ENCODE assay signal across 21 cellular contexts in the genomic region with DNA sequence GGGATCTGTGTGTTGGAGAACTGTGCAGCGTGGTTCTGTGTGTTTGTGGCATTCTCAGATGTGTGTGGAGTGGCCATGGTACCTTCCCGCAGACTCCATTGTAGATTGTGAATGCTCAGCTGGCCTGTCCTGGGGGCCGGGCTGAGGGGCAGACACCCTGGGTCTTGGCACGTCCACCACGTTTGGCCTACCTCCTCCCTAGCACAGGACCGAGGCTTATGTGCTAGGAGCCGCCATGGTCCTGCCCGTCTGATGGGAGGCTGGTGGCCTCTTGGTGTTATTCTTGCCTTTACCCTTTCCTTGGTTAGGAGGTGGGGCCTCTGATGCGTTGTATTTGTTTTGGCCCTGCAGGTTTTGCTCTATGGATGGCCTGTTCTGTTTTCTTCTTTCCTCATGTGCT. TPM values are rescaled to one million over a fixed set of nuclear protein-coding genes. Genes with fewer than 3 reads are reported as not detected.
DNase-seq lines count a peak whose midpoint lies in the region; ATAC-seq and TF ChIP-seq lines count a peak whose summit lies in the region.
"Had no signal": no experiment of that assay in that cellular context is flagged by ENCODE, and none has a peak within 500 bp of the region (broad histone marks: within the 10 kb centered on the region; RNA-seq: fewer than 3 reads in every experiment).

No MANE protein-coding gene starts in this region.

- TF ChIP-seq CTCF in RWPE2 (IDR thresholded peaks at IDR 0.05; ENCODE audit: poor library complexity, severe bottlenecking): no peak
- TF ChIP-seq CTCF in glutamatergic neuron (IDR thresholded peaks at IDR 0.05; ENCODE audit: partially characterized antibody, unreplicated experiment): no peak
- TF ChIP-seq CTCF in spleen (IDR thresholded peaks at IDR 0.05 in 8 of 11, conservative IDR thresholded peaks at IDR 0.05 in 3 of 11): no peak

- H3K9me3 Mint-ChIP-seq in activated T-cell treated with anti-CD3 and anti-CD28 coated beads, Interleukin-2, amount 50 U/mL, for 72 hours: peaks cover 0 to 2% of the 10 kb centered on the region in 2 donors
- peaks cover 7% of the 10 kb centered on the region for H3K9me3 Mint-ChIP-seq in glutamatergic neuron (ENCODE audit: unreplicated experiment)
- H3K9me3 Mint-ChIP-seq: activated naive CD4-positive, alpha-beta T cell treated with anti-CD3 and anti-CD28 coated beads, Interleukin-2, amount 50 U/mL, for 24 hours; CD8-positive, alpha-beta memory T cell had no signal

- no peaks in the 10 kb centered on the region for H3K9me3 ChIP-seq in RWPE2 (ENCODE audit: severe bottlenecking)
- H3K9me3 ChIP-seq in spleen: no peaks in the 10 kb centered on the region
- H3K9me3 ChIP-seq: esophagus squamous epithelium had no signal

- H3K4me1 ChIP-seq in RWPE2 (ENCODE audit: insufficient read depth, poor library complexity, severe bottlenecking): peaks cover 18% of the 10 kb centered on the region
- H3K4me1 ChIP-seq in spleen: peaks cover 21 to 47% (median 37%) of the 10 kb centered on the region in 6 donors
- H3K4me1 ChIP-seq: parathyroid adenoma had no signal

- H3K27ac ChIP-seq in RWPE2 (ENCODE audit: poor library complexity, severe bottlenecking): peak overlapping the region; percentile 66
- H3K27ac ChIP-seq in spleen: no peak overlapping the region
- H3K27ac ChIP-seq: parathyroid adenoma had no signal

- DNase-seq in activated T-cell treated with anti-CD3 and anti-CD28 coated beads, Interleukin-2, amount 50 U/mL, for 72 hours: no peak
- no peak for DNase-seq in activated T-cell treated with anti-CD3 and anti-CD28 coated beads, Interleukin-2, amount 50 U/mL, for 1 hour
- DNase-seq in RWPE2 (ENCODE audit: low spot score) (no peak), glutamatergic neuron (no peak), spleen (peak; percentile 61), SKM-1 treated with dmso at 0.1 percent for 144 hours (lab: John Stamatoyannopoulos, UW; ENCODE audit: unreplicated experiment) (no peak), hepatic stellate cell (ENCODE audit: low spot score) (no peak), NCI-H1048 (lab: John Stamatoyannopoulos, UW) (no peak)
- DNase-seq: ACHN; activated CD4-positive, CD25-positive, alpha-beta regulatory T cell; brain microvascular endothelial cell; CD8-positive, alpha-beta memory T cell; esophagus squamous epithelium; left colon; NCI-H187; NCI-H524 treated with DMSO at 0.1 percent for 48 hours; stimulated activated CD4-positive, alpha-beta T cell treated with anti-CD3 and anti-CD28 coated beads, Interleukin-12 subunit alpha, Interleukin-12 subunit beta, amount 100 ng/mL, for 4 hours; stimulated activated naive CD8-positive, alpha-beta T cell treated with anti-CD3 and anti-CD28 coated beads, Interleukin-15, Interleukin-2, amounts not matched to agents 100 U/mL and 50 U/mL, for 24 hours had no signal

- ATAC-seq in activated T-cell treated with anti-CD3 and anti-CD28 coated beads, Interleukin-2, amount 50 U/mL, for 72 hours (replicated peaks in 1 of 2): peak in 1 of 2 donors; percentile 2
- ATAC-seq in RWPE2 (ENCODE audit: low read depth): no peak
- ATAC-seq: left colon; stimulated activated naive CD8-positive, alpha-beta T cell treated with anti-CD3 and anti-CD28 coated beads, Interleukin-15, Interleukin-2, amounts not matched to agents 100 U/mL and 50 U/mL, for 24 hours had no signal

- H3K4me3 Mint-ChIP-seq in activated T-cell treated with anti-CD3 and anti-CD28 coated beads, Interleukin-2, amount 50 U/mL, for 72 hours: peak overlapping the region; percentile 46 to 53
- H3K4me3 Mint-ChIP-seq in glutamatergic neuron (ENCODE audit: unreplicated experiment): no peak overlapping the region
- H3K4me3 Mint-ChIP-seq: activated naive CD4-positive, alpha-beta T cell treated with anti-CD3 and anti-CD28 coated beads, Interleukin-2, amount 50 U/mL, for 24 hours had no signal

- WGBS in spleen, 5 donors: 91 to 98% (median 92%) methylated on average over 9 of the region's 9 CpGs

- H3K27me3 Mint-ChIP-seq in activated T-cell treated with anti-CD3 and anti-CD28 coated beads, Interleukin-2, amount 50 U/mL, for 72 hours (ENCODE audit: low read depth): no peaks in the 10 kb centered on the region
- peaks cover 3% of the 10 kb centered on the region for H3K27me3 Mint-ChIP-seq in glutamatergic neuron (ENCODE audit: unreplicated experiment)
- H3K27me3 Mint-ChIP-seq: activated naive CD4-positive, alpha-beta T cell treated with anti-CD3 and anti-CD28 coated beads, Interleukin-2, amount 50 U/mL, for 24 hours; CD8-positive, alpha-beta memory T cell had no signal

- intact Hi-C loops in spleen (cut with DNase I; ENCODE audit: low total_unique reads): loop anchor here (5.0 kb wide), 1 partner anchor 187 kb away; a partner anchor contains a TSS

- H3K4me1 Mint-ChIP-seq in activated T-cell treated with anti-CD3 and anti-CD28 coated beads, Interleukin-2, amount 50 U/mL, for 72 hours (ENCODE audit: low read depth): peaks cover 85% of the 10 kb centered on the region
- H3K4me1 Mint-ChIP-seq in glutamatergic neuron (ENCODE audit: low read depth, unreplicated experiment): peaks cover 23% of the 10 kb centered on the region

- H3K27me3 ChIP-seq in RWPE2 (ENCODE audit: insufficient read depth, poor library complexity, severe bottlenecking) (no peaks in the 10 kb centered on the region), spleen (replicated peaks in 1 of 7) (no peaks in the 10 kb centered on the region)
- H3K27me3 ChIP-seq: brain microvascular endothelial cell had no signal

- H3K4me3 ChIP-seq in RWPE2 (ENCODE audit: severe bottlenecking): no peak overlapping the region
- no peak overlapping the region for H3K4me3 ChIP-seq in spleen
- H3K4me3 ChIP-seq: esophagus squamous epithelium had no signal

- peaks cover 21 to 35% of the 10 kb centered on the region in 2 donors for H3K36me3 Mint-ChIP-seq in activated T-cell treated with anti-CD3 and anti-CD28 coated beads, Interleukin-2, amount 50 U/mL, for 72 hours (ENCODE audit: insufficient read depth in 2 of 2)
- H3K36me3 Mint-ChIP-seq in glutamatergic neuron (ENCODE audit: unreplicated experiment): no peaks in the 10 kb centered on the region

- H3K36me3 ChIP-seq in RWPE2 (ENCODE audit: low read depth) (peaks cover 11% of the 10 kb centered on the region; the same call in 1 of the 2 replicates), spleen (peaks cover 0 to 83% (median 24%) of the 10 kb centered on the region in 6 donors)

- H3K27ac Mint-ChIP-seq in activated T-cell treated with anti-CD3 and anti-CD28 coated beads, Interleukin-2, amount 50 U/mL, for 72 hours: no peak overlapping the region
- H3K27ac Mint-ChIP-seq in glutamatergic neuron (ENCODE audit: unreplicated experiment): peak overlapping the region; percentile 11
- H3K27ac Mint-ChIP-seq: activated naive CD4-positive, alpha-beta T cell treated with anti-CD3 and anti-CD28 coated beads, Interleukin-2, amount 50 U/mL, for 24 hours had no signal

- no peak for TF ChIP-seq POLR2A in spleen (IDR thresholded peaks at IDR 0.05)

RNA-seq across cellular contexts. Expression of a gene that starts 25.1 kb away (rescaled TPM):
- total RNA-seq in activated T-cell treated with anti-CD3 and anti-CD28 coated beads, Interleukin-2, amount 50 U/mL, for 72 hours: 10 to 100 TPM; 34.0 to 35.3 TPM
- total RNA-seq in glutamatergic neuron (ENCODE audit: unreplicated experiment): 34.0 TPM
- 10 to 100 TPM; 20.6 to 42.7 (median 27.8) TPM for total RNA-seq in spleen
- polyA plus RNA-seq in spleen: 10 to 100 TPM in 2 of 3 donors, 1 to 10 TPM in 1; 10.0 to 14.4 (median 11.2) TPM

RNA-seq across cellular contexts. Expression of a gene that starts 25.3 kb away (rescaled TPM):
- total RNA-seq in activated T-cell treated with anti-CD3 and anti-CD28 coated beads, Interleukin-2, amount 50 U/mL, for 72 hours: 10 to 100 TPM in 1 of 2 donors, 1 to 10 TPM in 1; 8.7 to 11.1 TPM
- 26.6 TPM for total RNA-seq in glutamatergic neuron (ENCODE audit: unreplicated experiment)
- 10 to 100 TPM; 14.3 to 35.4 (median 21.1) TPM for total RNA-seq in spleen
- 10 to 100 TPM; 11.2 to 17.2 (median 14.5) TPM for polyA plus RNA-seq in spleen

RNA-seq across cellular contexts. Expression of a gene that starts 55.1 kb away (rescaled TPM):
- not detected for total RNA-seq in activated T-cell treated with anti-CD3 and anti-CD28 coated beads, Interleukin-2, amount 50 U/mL, for 72 hours
- total RNA-seq in glutamatergic neuron (ENCODE audit: unreplicated experiment) (not detected), spleen (not detected)
- polyA plus RNA-seq in spleen: not detected
- total RNA-seq: CD8-positive, alpha-beta memory T cell; esophagus squamous epithelium; left colon; T-helper 1 cell treated with Interleukin-12 subunit alpha and Interleukin-12 subunit beta and Interleukin-4 antibody, amounts not matched to agents 30 ng/mL and 1 ng/mL, for 36 hours had no signal
- polyA plus RNA-seq: CD8-positive, alpha-beta memory T cell had no signal
